Comparison of ENCODE assay signal across 17 cellular contexts in the genomic region with DNA sequence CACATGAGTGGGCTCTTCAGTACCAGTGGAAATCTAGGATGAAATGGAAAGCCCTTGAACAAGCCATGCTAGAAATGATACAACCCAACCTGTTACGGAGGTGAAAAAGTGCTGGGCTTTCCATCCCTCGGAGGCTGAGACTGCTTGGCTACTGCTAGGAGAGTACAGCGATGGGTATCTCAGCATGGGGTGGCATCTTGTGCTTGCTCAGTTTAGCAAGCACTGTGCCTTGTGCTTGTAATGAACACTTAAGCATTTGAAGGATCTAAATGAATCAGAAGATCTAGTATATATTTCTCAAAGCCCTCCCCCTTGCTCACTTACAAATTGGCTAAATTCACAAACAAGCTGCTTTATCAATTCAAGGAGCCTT. TPM values are rescaled to one million over a fixed set of nuclear protein-coding genes. Genes with fewer than 3 reads are reported as not detected.
A peak's percentile ranks its signal among the peaks of the same experiment; 100 is the strongest.
DNase-seq lines count a peak whose midpoint lies in the region; ATAC-seq and TF ChIP-seq lines count a peak whose summit lies in the region.
"Had no signal": no experiment of that assay in that cellular context is flagged by ENCODE, and none has a peak within 500 bp of the region (broad histone marks: within the 10 kb centered on the region; RNA-seq: fewer than 3 reads in every experiment).

No MANE protein-coding gene starts in this region.

- no peak overlapping the region for H3K4me3 Mint-ChIP-seq in GM23338
- no peak overlapping the region for H3K4me3 Mint-ChIP-seq in WTC11
- H3K4me3 Mint-ChIP-seq in CD8-positive, alpha-beta memory T cell: no peak overlapping the region
- H3K4me3 Mint-ChIP-seq: stimulated activated naive CD8-positive, alpha-beta T cell treated with anti-CD3 and anti-CD28 coated beads, Interleukin-15, Interleukin-2, amounts not matched to agents 100 ng/mL and 50 ng/mL, for 24 hours had no signal

- H3K4me1 Mint-ChIP-seq in GM23338 (peaks cover 17% of the 10 kb centered on the region), WTC11 (peaks cover 15% of the 10 kb centered on the region)
- peaks cover 0 to 10% (median 0%) of the 10 kb centered on the region in 3 donors for H3K4me1 Mint-ChIP-seq in CD8-positive, alpha-beta memory T cell

- H3K79me2 ChIP-seq in GM23338 (replicated peaks; ENCODE audit: insufficient read depth): no peaks in the 10 kb centered on the region

- CTCF ChIA-PET in WTC11 (lab: Charles Lee): interaction anchor here (5.3 kb wide), 1 partner anchor 204 kb away, joined by 19 read pairs; no protein-coding TSS in a partner anchor
- CTCF ChIA-PET in CD8-positive, alpha-beta memory T cell (lab: Charles Lee): no interaction called here

- POLR2A ChIA-PET in WTC11 (lab: Charles Lee): no interaction called here
- POLR2A ChIA-PET in CD8-positive, alpha-beta memory T cell (lab: Charles Lee): no interaction called here

- H3K27me3 ChIP-seq in GM23338 (ENCODE audit: insufficient read depth): no peaks in the 10 kb centered on the region
- no peaks in the 10 kb centered on the region for H3K27me3 ChIP-seq in skeletal muscle satellite cell (ENCODE audit: control insufficient read depth, insufficient read depth, low read length)
- H3K27me3 ChIP-seq in effector memory CD4-positive, alpha-beta T cell (replicated peaks; ENCODE audit: control insufficient read depth, insufficient read depth, low read length, poor library complexity, severe bottlenecking): no peaks in the 10 kb centered on the region
- no peaks in the 10 kb centered on the region for H3K27me3 ChIP-seq in CD8-positive, alpha-beta memory T cell (ENCODE audit: insufficient read depth, low read length, poor library complexity, severe bottlenecking)
- H3K27me3 ChIP-seq: BLaER1 had no signal

- H4K20me1 ChIP-seq in GM23338 (replicated peaks; ENCODE audit: insufficient read depth): no peaks in the 10 kb centered on the region
- H4K20me1 ChIP-seq: BLaER1 had no signal

- H3K27ac ChIP-seq in GM23338 (ENCODE audit: low read depth): no peak overlapping the region
- no peak overlapping the region for H3K27ac ChIP-seq in effector memory CD4-positive, alpha-beta T cell (ENCODE audit: insufficient read depth, low read length, poor library complexity, severe bottlenecking)
- H3K27ac ChIP-seq in CD8-positive, alpha-beta memory T cell (ENCODE audit: low read depth, low read length): no peak overlapping the region
- H3K27ac ChIP-seq: BLaER1 had no signal

- H3K36me3 Mint-ChIP-seq in GM23338 (ENCODE audit: low read depth) (no peaks in the 10 kb centered on the region), WTC11 (no peaks in the 10 kb centered on the region)
- no peaks in the 10 kb centered on the region for H3K36me3 Mint-ChIP-seq in CD8-positive, alpha-beta memory T cell

- ATAC-seq in GM23338 (peak; percentile 75), WTC11 (peak; percentile 46; the same call in 1 of the 2 replicates), HG02885 (IDR thresholded peaks at IDR 0.05; ENCODE audit: poor library complexity, unreplicated experiment) (no peak)

- DNase-seq in GM23338 (ENCODE audit: low spot score) (peak; percentile 16), WTC11 (ENCODE audit: low spot score) (no peak), glomerular visceral epithelial cell (ENCODE audit: extremely low spot score) (peak; percentile 21), NCI-H2107 (lab: John Stamatoyannopoulos, UW) (no peak)
- DNase-seq in effector memory CD4-positive, alpha-beta T cell: no peak
- no peak for DNase-seq in CD8-positive, alpha-beta memory T cell
- DNase-seq: activated effector memory CD4-positive, alpha-beta T cell treated with anti-CD3 and anti-CD28 coated beads, Interleukin-2, amount 50 U/mL, for 16 hours; cortex of kidney; kidney glomerular epithelial cell; midbrain; NCI-H1930; NCI-H69; posterior cingulate gyrus had no signal

- H3F3A ChIP-seq in GM23338 (replicated peaks; ENCODE audit: low read depth): no peaks in the 10 kb centered on the region

- H3K9me3 ChIP-seq in skeletal muscle satellite cell (replicated peaks; ENCODE audit: low read length): no peaks in the 10 kb centered on the region
- no peaks in the 10 kb centered on the region for H3K9me3 ChIP-seq in effector memory CD4-positive, alpha-beta T cell (ENCODE audit: control insufficient read depth, low read length)
- no peaks in the 10 kb centered on the region for H3K9me3 ChIP-seq in CD8-positive, alpha-beta memory T cell (ENCODE audit: low read length)
- H3K9me3 ChIP-seq: BLaER1 had no signal

- no peak for TF ChIP-seq CTCF in GM23338 (conservative IDR thresholded peaks at IDR 0.05; ENCODE audit: low read depth in 2 of 2)
- TF ChIP-seq CTCF in WTC11 (IDR thresholded peaks at IDR 0.05): no peak

- peaks cover 5% of the 10 kb centered on the region; the same call in 1 of the 2 replicates for H3K4me1 ChIP-seq in GM23338 (ENCODE audit: insufficient read depth)
- H3K4me1 ChIP-seq in skeletal muscle satellite cell (ENCODE audit: control insufficient read depth, insufficient read depth, low read length): peaks cover 51% of the 10 kb centered on the region
- H3K4me1 ChIP-seq in effector memory CD4-positive, alpha-beta T cell (ENCODE audit: control insufficient read depth, insufficient read depth, low read length, poor library complexity, severe bottlenecking): no peaks in the 10 kb centered on the region
- H3K4me1 ChIP-seq in CD8-positive, alpha-beta memory T cell (ENCODE audit: insufficient read depth, low read length): no peaks in the 10 kb centered on the region
- H3K4me1 ChIP-seq: BLaER1 had no signal

- H3K27me3 Mint-ChIP-seq in GM23338 (ENCODE audit: insufficient read depth, low read depth, poor library complexity): no peaks in the 10 kb centered on the region
- no peaks in the 10 kb centered on the region for H3K27me3 Mint-ChIP-seq in WTC11 (ENCODE audit: low read depth)
- H3K27me3 Mint-ChIP-seq in CD8-positive, alpha-beta memory T cell: peaks cover 3 to 8% of the 10 kb centered on the region in 2 donors
- H3K27me3 Mint-ChIP-seq: stimulated activated naive CD8-positive, alpha-beta T cell treated with anti-CD3 and anti-CD28 coated beads, Interleukin-15, Interleukin-2, amounts not matched to agents 100 ng/mL and 50 ng/mL, for 24 hours had no signal

- H3K36me3 ChIP-seq in GM23338 (ENCODE audit: insufficient read depth) (no peaks in the 10 kb centered on the region), skeletal muscle satellite cell (ENCODE audit: insufficient read depth, low read length) (no peaks in the 10 kb centered on the region)
- H3K36me3 ChIP-seq in effector memory CD4-positive, alpha-beta T cell (ENCODE audit: control insufficient read depth, insufficient read depth, low read length): no peaks in the 10 kb centered on the region
- no peaks in the 10 kb centered on the region for H3K36me3 ChIP-seq in CD8-positive, alpha-beta memory T cell (ENCODE audit: insufficient read depth, low read length)
- H3K36me3 ChIP-seq: BLaER1 had no signal

- H3K4me3 ChIP-seq in GM23338: no peak overlapping the region
- peak overlapping the region; percentile 37 for H3K4me3 ChIP-seq in skeletal muscle satellite cell (ENCODE audit: low read length)
- H3K4me3 ChIP-seq in effector memory CD4-positive, alpha-beta T cell (ENCODE audit: insufficient read depth, low read depth, low read length, poor library complexity, severe bottlenecking): no peak overlapping the region
- H3K4me3 ChIP-seq in CD8-positive, alpha-beta memory T cell (ENCODE audit: low read length): no peak overlapping the region
- H3K4me3 ChIP-seq: BLaER1 had no signal

- H3K4me2 ChIP-seq in GM23338 (no peak overlapping the region), skeletal muscle satellite cell (ENCODE audit: low read length) (peak overlapping the region; percentile 72)
- H3K4me2 ChIP-seq: BLaER1 had no signal

- no peak overlapping the region for H3K27ac Mint-ChIP-seq in GM23338
- no peak overlapping the region for H3K27ac Mint-ChIP-seq in WTC11
- H3K27ac Mint-ChIP-seq in CD8-positive, alpha-beta memory T cell: no peak overlapping the region
- H3K27ac Mint-ChIP-seq: stimulated activated naive CD8-positive, alpha-beta T cell treated with anti-CD3 and anti-CD28 coated beads, Interleukin-15, Interleukin-2, amounts not matched to agents 100 ng/mL and 50 ng/mL, for 24 hours had no signal

- peak overlapping the region; percentile 55 for H3K9ac ChIP-seq in skeletal muscle satellite cell (ENCODE audit: low read depth, low read length)
- H3K9ac ChIP-seq: BLaER1 had no signal

- H3K9me3 Mint-ChIP-seq in GM23338: no peaks in the 10 kb centered on the region
- no peaks in the 10 kb centered on the region for H3K9me3 Mint-ChIP-seq in WTC11
- no peaks in the 10 kb centered on the region for H3K9me3 Mint-ChIP-seq in CD8-positive, alpha-beta memory T cell
- H3K9me3 Mint-ChIP-seq: stimulated activated naive CD8-positive, alpha-beta T cell treated with anti-CD3 and anti-CD28 coated beads, Interleukin-15, Interleukin-2, amounts not matched to agents 100 ng/mL and 50 ng/mL, for 24 hours had no signal

- H3K9me2 ChIP-seq in GM23338 (ENCODE audit: insufficient read depth): peaks cover 3% of the 10 kb centered on the region; the same call in 1 of the 2 replicates

- H2AFZ ChIP-seq in GM23338: peak overlapping the region; percentile 15; the same call in 1 of the 2 replicates

TF ChIP-seq in GM23338, 12 proteins besides CTCF, POLR2A, EP300 and RAD21 (continues in another document):
- TF ChIP-seq POLR2AphosphoS5 (IDR thresholded peaks at IDR 0.05; ENCODE audit: low read depth): no peak

TF ChIP-seq in WTC11, 78 proteins besides CTCF, POLR2A, EP300 and RAD21 (continues in another document):
- TF ChIP-seq, protein P1, sequence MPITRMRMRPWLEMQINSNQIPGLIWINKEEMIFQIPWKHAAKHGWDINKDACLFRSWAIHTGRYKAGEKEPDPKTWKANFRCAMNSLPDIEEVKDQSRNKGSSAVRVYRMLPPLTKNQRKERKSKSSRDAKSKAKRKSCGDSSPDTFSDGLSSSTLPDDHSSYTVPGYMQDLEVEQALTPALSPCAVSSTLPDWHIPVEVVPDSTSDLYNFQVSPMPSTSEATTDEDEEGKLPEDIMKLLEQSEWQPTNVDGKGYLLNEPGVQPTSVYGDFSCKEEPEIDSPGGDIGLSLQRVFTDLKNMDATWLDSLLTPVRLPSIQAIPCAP (CRISPR knock-in tag; IDR thresholded peaks at IDR 0.05): no peak

RNA-seq across cellular contexts. Expression of a gene that starts 44.3 kb away (rescaled TPM):
- total RNA-seq in GM23338 (2014; rRNA removed; shearing (Covaris generic)): 47.0 and 47.9 TPM in 2 replicates
- 19.1 and 27.2 TPM in 2 replicates for polyA plus RNA-seq in GM23338 (2016; fragmentation: Nextera tagmentation; extraction: Ambion mirVana)
- 30.9 to 36.4 TPM (median 35.3 TPM) in 3 replicates for total RNA-seq in WTC11 (2021)
- 37.8 and 46.1 TPM in 2 replicates for total RNA-seq in skeletal muscle satellite cell (2012; rRNA removed)
- 10 to 100 TPM; 22.7 to 23.1 TPM for total RNA-seq in CD8-positive, alpha-beta memory T cell
- polyA plus RNA-seq in CD8-positive, alpha-beta memory T cell: 12.5 TPM

Comparison
In these comparisons a context has a peak if more than half of its experiments do, and no peak if none do; other contexts are left out.
1. DNase-seq: peak in GM23338 (single experiment) and glomerular visceral epithelial cell (single experiment); none in WTC11 (single experiment), NCI-H2107 (single experiment), effector memory CD4-positive, alpha-beta T cell (0 of 3) and CD8-positive, alpha-beta memory T cell (0 of 5).